ENCODE assay signal across 8 cellular contexts in the genomic region with DNA sequence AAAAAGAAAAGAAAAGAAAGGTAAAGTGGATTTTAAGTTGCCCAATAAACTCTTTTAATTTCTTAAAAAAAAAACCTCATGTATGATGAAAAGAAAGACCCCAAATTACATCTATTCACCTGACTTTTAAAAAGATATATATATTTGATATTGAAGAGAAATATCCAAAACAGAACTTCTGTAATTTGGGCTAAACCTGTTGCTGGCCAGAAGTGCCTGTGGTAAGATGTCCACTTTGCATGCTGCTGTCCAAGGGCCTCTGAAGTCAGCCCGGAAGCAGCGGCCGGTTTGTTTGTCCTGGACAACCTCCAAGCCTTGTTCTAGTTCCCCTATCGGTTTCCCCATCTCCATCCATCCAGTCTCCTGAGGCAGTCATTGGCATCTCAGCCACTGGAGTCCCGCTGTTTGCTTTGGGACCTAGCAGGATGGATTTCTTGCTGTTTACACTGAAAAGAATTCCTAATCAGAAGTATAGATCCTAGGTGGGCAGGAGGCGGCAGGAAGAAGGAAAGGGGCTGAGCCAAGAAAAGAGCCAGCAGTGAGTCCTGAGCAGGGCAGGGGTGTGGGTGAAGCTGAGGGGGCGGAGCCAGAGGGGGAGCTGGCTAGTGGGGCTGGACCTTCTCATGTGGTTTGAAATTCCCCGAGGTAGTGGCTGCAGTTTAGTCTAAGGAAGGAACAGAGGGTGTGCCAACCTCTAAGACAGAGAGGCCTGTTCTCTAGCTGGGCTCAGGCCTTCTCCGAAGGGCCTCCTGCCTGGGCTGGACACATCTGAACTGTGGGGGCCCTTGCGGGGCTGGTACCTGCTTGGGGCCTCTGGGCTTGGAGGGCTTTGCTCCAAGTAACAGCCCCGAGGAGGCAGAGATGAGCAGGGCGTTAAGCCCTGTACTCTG. TPM values are rescaled to one million over a fixed set of nuclear protein-coding genes. Genes with fewer than 3 reads are reported as not detected.
A peak's percentile ranks its signal among the peaks of the same experiment; 100 is the strongest.
DNase-seq lines count a peak whose midpoint lies in the region; ATAC-seq and TF ChIP-seq lines count a peak whose summit lies in the region.

No MANE protein-coding gene starts in this region.

- no peak for TF ChIP-seq POLR2A in uterus (IDR thresholded peaks at IDR 0.05)

- POLR2A ChIA-PET in CD4-positive, alpha-beta T cell (lab: Charles Lee), result no interaction called here

- CTCF ChIA-PET in CD4-positive, alpha-beta T cell (lab: Charles Lee), result interaction anchor here (1.2 kb wide), 1 partner anchor 13 kb away, joined by 3 read pairs; no protein-coding TSS in a partner anchor

- H3K9me3 Mint-ChIP-seq in CD4-positive, alpha-beta T cell, result no peaks in the 10 kb centered on the region

- no peaks in the 10 kb centered on the region for H3K36me3 ChIP-seq in uterus

- H3K27ac Mint-ChIP-seq in CD4-positive, alpha-beta T cell, result no peak overlapping the region

- no peaks in the 10 kb centered on the region for H3K36me3 Mint-ChIP-seq in CD4-positive, alpha-beta T cell (ENCODE audit: low read depth)

- H3K27me3 Mint-ChIP-seq in CD4-positive, alpha-beta T cell, result peaks cover 11% of the 10 kb centered on the region

- H3K27ac ChIP-seq in CD4-positive, alpha-beta T cell (ENCODE audit: low read depth, low read length), result no peak overlapping the region
- no peak overlapping the region for H3K27ac ChIP-seq in uterus

- no peak for TF ChIP-seq CTCF in CD4-positive, alpha-beta T cell (IDR thresholded peaks at IDR 0.05)
- TF ChIP-seq CTCF in uterus (IDR thresholded peaks at IDR 0.05), result no peak

- H3K9me3 ChIP-seq in CD4-positive, alpha-beta T cell (ENCODE audit: control insufficient read depth, low read length), result no peaks in the 10 kb centered on the region
- H3K9me3 ChIP-seq in uterus, result no peaks in the 10 kb centered on the region

- peak; percentile 30 for ATAC-seq in left lobe of liver
- ATAC-seq in CD4-positive, alpha-beta T cell (ENCODE audit: poor library complexity), result no peak
- no peak for ATAC-seq in HG03097 (IDR thresholded peaks at IDR 0.05; ENCODE audit: low FRiP score, unreplicated experiment)

- peaks cover 7% of the 10 kb centered on the region for H3K27me3 ChIP-seq in CD4-positive, alpha-beta T cell (ENCODE audit: control insufficient read depth, insufficient read depth, low read length)
- H3K27me3 ChIP-seq in uterus, result peaks cover 0 to 12% of the 10 kb centered on the region in 2 donors

- no peak overlapping the region for H3K4me3 Mint-ChIP-seq in CD4-positive, alpha-beta T cell

- intact Hi-C loops in CD4-positive, alpha-beta T cell (cut with DNase I, micrococcal nuclease), result no loop called here
- intact Hi-C loops in uterus (cut with DNase I; ENCODE audit: low total_unique reads), result no loop called here

- DNase-seq in AG08395 (ENCODE audit: low spot score), result peak; percentile 52
- peak; percentile 96 for DNase-seq in M059J (ENCODE audit: low read depth)
- peak; percentile 40 to 90 for DNase-seq in T47D (ENCODE audit: low read depth in 1 of 2, low spot score in 1 of 2)
- DNase-seq in left lobe of liver (ENCODE audit: low spot score), result no peak
- DNase-seq in CD4-positive, alpha-beta T cell, result no peak
- no peak for DNase-seq in uterus
- no peak for DNase-seq in HPDE6-E6E7 (ENCODE audit: extremely low spot score)

- H3K4me1 Mint-ChIP-seq in CD4-positive, alpha-beta T cell (ENCODE audit: low read depth), result peaks cover 18% of the 10 kb centered on the region

- in situ Hi-C loops in T47D (cut with HindIII; ENCODE audit: low pct_unique_long_range_greater_than_20kb, low sequenced_read_pairs), result no loop called here

- no peak overlapping the region for H3K4me3 ChIP-seq in uterus

- H3K4me1 ChIP-seq in uterus, result peaks cover 0 to 5% of the 10 kb centered on the region in 2 donors

RNA-seq across cellular contexts. Expression of a gene that starts 3.3 kb away (rescaled TPM):
- not detected in 2 replicates for total RNA-seq in M059J (2014; rRNA removed; shearing (Covaris generic))
- total RNA-seq in left lobe of liver (1.0 TPM), uterus (under 1 TPM in 2 of 4 donors, not detected in 2; 0.18 to 0.48 TPM)
- total RNA-seq in CD4-positive, alpha-beta T cell, result not detected

RNA-seq across cellular contexts. Expression of a gene that starts 56.5 kb away (rescaled TPM):
- total RNA-seq in M059J (2014; rRNA removed; shearing (Covaris generic)), result 11.1 and 11.9 TPM in 2 replicates
- 2.9 TPM for total RNA-seq in left lobe of liver
- total RNA-seq in CD4-positive, alpha-beta T cell, result 100 to 1,000 TPM; 185 to 191 TPM
- 10 to 100 TPM in 2 of 4 donors, 1 to 10 TPM in 2; 2.6 to 22.1 (median 7.3) TPM for total RNA-seq in uterus

Comparison
In these comparisons a context has a peak if more than half of its experiments do, and no peak if none do; other contexts are left out.
1. DNase-seq: peak in AG08395 (single experiment), M059J (single experiment) and T47D (2 of 2); none in left lobe of liver (single experiment), CD4-positive, alpha-beta T cell (0 of 10), uterus (0 of 2) and HPDE6-E6E7 (single experiment).
2. RNA of a gene that starts 56.5 kb away (total RNA-seq): 185 to 191 TPM in CD4-positive, alpha-beta T cell; 11.1 to 11.9 TPM in M059J, 2.6 to 22.1 TPM in uterus and 2.9 TPM in left lobe of liver (single experiment); every median in the first group is over 4 times any median in the second.